8 cellular contexts compared by ENCODE assay signal in the genomic region with DNA sequence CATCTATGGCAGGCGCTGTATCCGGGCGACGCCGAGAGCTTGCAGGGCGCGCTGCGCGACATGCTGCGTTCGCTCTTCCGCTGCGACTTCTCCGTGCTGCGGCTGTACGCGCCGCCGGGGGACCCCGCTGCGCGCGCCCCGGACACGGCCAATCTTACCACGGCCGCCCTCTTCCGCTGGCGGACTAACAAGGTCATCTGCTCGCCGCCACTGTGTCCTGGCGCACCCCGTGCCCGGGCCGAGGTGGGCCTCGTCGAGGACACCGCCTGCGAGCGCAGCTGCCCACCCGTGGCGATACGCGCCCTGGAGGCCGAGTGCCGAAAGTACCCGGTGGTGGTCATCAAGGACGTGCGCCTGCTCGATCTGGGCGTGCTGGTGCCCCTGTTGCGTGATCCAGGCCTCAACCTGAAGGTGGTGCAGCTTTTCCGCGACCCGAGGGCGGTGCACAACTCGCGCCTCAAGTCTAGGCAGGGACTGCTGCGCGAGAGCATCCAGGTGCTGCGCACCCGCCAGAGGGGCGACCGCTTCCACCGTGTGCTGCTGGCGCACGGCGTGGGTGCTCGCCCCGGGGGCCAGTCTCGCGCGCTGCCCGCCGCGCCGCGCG. TPM values are rescaled to one million over a fixed set of nuclear protein-coding genes. Genes with fewer than 3 reads are reported as not detected.
A peak's percentile ranks its signal among the peaks of the same experiment; 100 is the strongest.
DNase-seq lines count a peak whose midpoint lies in the region; ATAC-seq and TF ChIP-seq lines count a peak whose summit lies in the region.

No MANE protein-coding gene starts in this region.

- ATAC-seq in HG02840 (IDR thresholded peaks at IDR 0.05; ENCODE audit: low FRiP score, unreplicated experiment), result no peak

- no peak overlapping the region for H3K27ac ChIP-seq in Karpas-422 (ENCODE audit: low read length)

- no peaks in the 10 kb centered on the region for H3K36me3 ChIP-seq in Karpas-422 (ENCODE audit: insufficient read depth, low read length)

- H3K9ac ChIP-seq in Karpas-422 (ENCODE audit: low read length), result peak overlapping the region; percentile 61

- no peaks in the 10 kb centered on the region for H3K79me2 ChIP-seq in Karpas-422 (ENCODE audit: low read length)

- H3K27me3 ChIP-seq in Karpas-422 (ENCODE audit: low read length), result no peaks in the 10 kb centered on the region

- H3K4me1 ChIP-seq in Karpas-422 (ENCODE audit: low read length), result peaks cover 25% of the 10 kb centered on the region

- no peaks in the 10 kb centered on the region for H3K9me3 ChIP-seq in Karpas-422 (ENCODE audit: low read length)

- 0 out of 2 replicates have a peak overlapping the region, but pooled peaks have one; percentile 36 for H2AFZ ChIP-seq in Karpas-422 (ENCODE audit: low read length)

- H3K4me3 ChIP-seq in Karpas-422 (ENCODE audit: low read length) (peak overlapping the region; percentile 68), fibroblast of villous mesenchyme (ENCODE audit: low read depth, low read length) (peak overlapping the region; percentile 62)

- H3K9me2 ChIP-seq in Karpas-422 (replicated peaks; ENCODE audit: insufficient read depth, low read length), result no peaks in the 10 kb centered on the region

- no peaks in the 10 kb centered on the region for H4K20me1 ChIP-seq in Karpas-422 (ENCODE audit: insufficient read depth, low read depth, low read length)

- peak; percentile 2 for DNase-seq in stimulated activated CD8-positive, alpha-beta memory T cell treated with anti-CD3 and anti-CD28 coated beads, Interleukin-12 subunit alpha, Interleukin-12 subunit beta, amount 100 ng/mL, for 1 hour (ENCODE audit: low read depth)
- no peak for DNase-seq in stimulated activated CD8-positive, alpha-beta memory T cell treated with anti-CD3 and anti-CD28 coated beads, Interleukin-4, amount 100 ng/mL, for 48 hours
- no peak for DNase-seq in Karpas-422
- DNase-seq in activated T-cell treated with anti-CD3 and anti-CD28 coated beads, Interleukin-2, amount 50 U/mL, for 1 hour, result peak; percentile 63
- DNase-seq in fibroblast of villous mesenchyme (ENCODE audit: low read depth), result no peak
- peak; percentile 88 for DNase-seq in posterior vena cava (ENCODE audit: low spot score)
- DNase-seq in kidney glomerular epithelial cell (lab: John Stamatoyannopoulos, UW), result no peak

- no peak for TF ChIP-seq CTCF in fibroblast of villous mesenchyme (IDR thresholded peaks at IDR 0.05; ENCODE audit: insufficient read depth, low read depth, low read length)

- H3K4me2 ChIP-seq in Karpas-422 (ENCODE audit: low read depth, low read length, poor library complexity, severe bottlenecking), result peak overlapping the region; percentile 71

- intact Hi-C loops in posterior vena cava (cut with DNase I), result loop anchor here in 1 of 2 donors (10.0 kb wide), 1 partner anchor 70 kb away; no protein-coding TSS in a partner anchor

RNA-seq across cellular contexts. Expression of a gene that starts 0.9 kb away (rescaled TPM):
- total RNA-seq in Karpas-422 (2014; rRNA removed; shearing (Covaris generic); ENCODE audit: low replicate concordance), result 1.6 and 2.5 TPM in 2 replicates
- total RNA-seq in fibroblast of villous mesenchyme (10.0 and 13.8 TPM in 2 replicates), posterior vena cava (1 to 10 TPM; 6.0 to 7.3 TPM)

RNA-seq across cellular contexts. Expression of a gene that starts 29.2 kb away (rescaled TPM):
- total RNA-seq in Karpas-422 (2014; rRNA removed; shearing (Covaris generic); ENCODE audit: low replicate concordance), result 1.6 and 2.9 TPM in 2 replicates
- 4.2 and 7.3 TPM in 2 replicates for total RNA-seq in fibroblast of villous mesenchyme
- 1 to 10 TPM; 4.6 to 5.6 TPM for total RNA-seq in posterior vena cava

Comparison
In these comparisons a context has a peak if more than half of its experiments do, and no peak if none do; other contexts are left out.
1. DNase-seq: peak in stimulated activated CD8-positive, alpha-beta memory T cell treated with anti-CD3 and anti-CD28 coated beads, Interleukin-12 subunit alpha, Interleukin-12 subunit beta, amount 100 ng/mL, for 1 hour (single experiment), activated T-cell treated with anti-CD3 and anti-CD28 coated beads, Interleukin-2, amount 50 U/mL, for 1 hour (single experiment) and posterior vena cava (single experiment); none in stimulated activated CD8-positive, alpha-beta memory T cell treated with anti-CD3 and anti-CD28 coated beads, Interleukin-4, amount 100 ng/mL, for 48 hours (single experiment), Karpas-422 (single experiment), fibroblast of villous mesenchyme (single experiment) and kidney glomerular epithelial cell (single experiment).